Comparison of ENCODE assay signal across 8 cellular contexts in the genomic region with DNA sequence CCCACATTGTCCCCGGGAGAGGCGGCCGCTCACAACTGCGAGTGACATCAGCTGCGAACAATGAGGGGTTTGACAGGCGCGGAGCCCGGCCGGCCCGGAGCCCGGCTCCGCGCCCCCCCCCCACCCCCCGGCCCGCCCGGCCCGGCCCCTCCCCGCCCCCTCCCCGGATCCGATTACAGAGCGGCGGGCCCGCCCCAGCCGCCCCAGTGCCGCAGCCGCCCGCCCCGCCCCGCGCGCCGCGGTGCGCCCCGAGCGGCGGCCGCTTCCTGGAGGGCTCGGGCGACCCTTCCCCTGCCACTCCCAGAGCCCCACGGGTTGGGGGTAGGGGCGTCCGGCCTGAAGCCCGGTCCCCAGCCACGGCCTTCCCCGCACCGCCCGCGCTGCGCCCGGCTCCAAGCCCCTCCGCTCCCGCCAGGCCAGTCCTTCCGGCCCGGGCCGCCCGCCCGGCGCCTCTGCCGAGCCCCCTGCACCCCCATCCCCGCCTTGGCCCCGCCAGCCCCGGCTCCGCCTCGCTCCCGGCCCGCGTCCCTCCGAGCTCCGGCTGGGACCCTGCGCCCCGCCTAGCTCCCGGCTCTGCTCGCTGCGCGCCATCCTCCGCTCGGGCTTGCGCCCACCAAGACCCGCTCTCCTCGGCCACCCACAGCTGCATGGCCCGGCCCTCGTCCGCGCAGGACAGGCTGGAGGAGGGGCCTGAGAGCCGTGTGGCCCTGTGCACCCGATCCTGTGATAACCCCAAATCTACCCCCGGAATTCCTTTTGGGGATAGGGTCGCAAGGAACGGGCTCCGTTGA. TPM values are rescaled to one million over a fixed set of nuclear protein-coding genes. Genes with fewer than 3 reads are reported as not detected.
A peak's percentile ranks its signal among the peaks of the same experiment; 100 is the strongest.
DNase-seq lines count a peak whose midpoint lies in the region; ATAC-seq and TF ChIP-seq lines count a peak whose summit lies in the region.

A gene (minus strand): TSS at position 71 of the 791 bp plus-strand sequence. CDS start 6,214 bp downstream, outside the sequence.

- TF ChIP-seq CTCF in AG04449 (IDR thresholded peaks at IDR 0.05; ENCODE audit: insufficient read depth, low read length, missing control alignments) = no peak
- no peak for TF ChIP-seq CTCF in activated CD8-positive, alpha-beta T cell treated with anti-CD3 and anti-CD28 coated beads for 36 hours (IDR thresholded peaks at IDR 0.05)
- no peak for TF ChIP-seq CTCF in epithelial cell of esophagus (IDR thresholded peaks at IDR 0.05; ENCODE audit: insufficient read depth, low read depth, low read length, missing control alignments)
- TF ChIP-seq CTCF in mesothelial cell of epicardium (IDR thresholded peaks at IDR 0.05; ENCODE audit: unreplicated experiment) = no peak

- H3K4me3 Mint-ChIP-seq in IgD-negative memory B cell = peak within 1 kb of the TSS; percentile 67 to 95 (median 90)
- peak within 1 kb of the TSS; percentile 72 for H3K4me3 Mint-ChIP-seq in activated CD8-positive, alpha-beta T cell treated with anti-CD3 and anti-CD28 coated beads for 36 hours
- H3K4me3 Mint-ChIP-seq in mesothelial cell of epicardium = peak within 1 kb of the TSS; percentile 86

- ATAC-seq in GM18520 (IDR thresholded peaks at IDR 0.05; ENCODE audit: unreplicated experiment) = peak; percentile 43
- ATAC-seq in activated CD8-positive, alpha-beta T cell treated with anti-CD3 and anti-CD28 coated beads for 36 hours = peak; percentile 68

- CTCF ChIA-PET in AG04449 (lab: Yijun Ruan, JAX) = interaction anchor here (1.3 to 4.5 kb wide), 5 partner anchors 13 to 31 kb away, joined by 3 to 32 read pairs (median 5); a partner anchor contains a TSS
- CTCF ChIA-PET in activated CD8-positive, alpha-beta T cell treated with anti-CD3 and anti-CD28 coated beads for 36 hours (lab: Charles Lee) = interaction anchor here (1.7 to 3.3 kb wide), 2 partner anchors 15 to 26 kb away, joined by 6 to 14 read pairs; a partner anchor contains a TSS

- POLR2A ChIA-PET in AG04449 (lab: Yijun Ruan, JAX) = interaction anchor here (0.5 to 2.9 kb wide), 4 partner anchors 15 to 573 kb away, joined by 3 to 10 read pairs (median 4); a partner anchor contains a TSS
- POLR2A ChIA-PET in activated CD8-positive, alpha-beta T cell treated with anti-CD3 and anti-CD28 coated beads for 36 hours (lab: Charles Lee) = interaction anchor here (0.9 kb wide), 1 partner anchor 25 kb away, joined by 10 read pairs; no protein-coding TSS in a partner anchor

- H3K9me3 Mint-ChIP-seq in IgD-negative memory B cell = no peaks in the 10 kb centered on the region
- no peaks in the 10 kb centered on the region for H3K9me3 Mint-ChIP-seq in activated CD8-positive, alpha-beta T cell treated with anti-CD3 and anti-CD28 coated beads for 36 hours
- no peaks in the 10 kb centered on the region for H3K9me3 Mint-ChIP-seq in mesothelial cell of epicardium

- intact Hi-C loops in activated CD8-positive, alpha-beta T cell treated with anti-CD3 and anti-CD28 coated beads for 36 hours (cut with micrococcal nuclease) = no loop called here

- H3K27ac ChIP-seq in temporal lobe (ENCODE audit: low read depth, low read length) = peak within 1 kb of the TSS; percentile 97

- H3K36me3 Mint-ChIP-seq in IgD-negative memory B cell (no peaks in the 10 kb centered on the region), mesothelial cell of epicardium (no peaks in the 10 kb centered on the region)
- H3K36me3 Mint-ChIP-seq in activated CD8-positive, alpha-beta T cell treated with anti-CD3 and anti-CD28 coated beads for 36 hours (ENCODE audit: low read depth) = peaks cover 2% of the 10 kb centered on the region

- H3K4me3 ChIP-seq in AG04449 (ENCODE audit: low read depth, low read length) (peak within 1 kb of the TSS; percentile 80), epithelial cell of esophagus (ENCODE audit: low read length) (peak within 1 kb of the TSS; percentile 63)

- no peak for DNase-seq in AG04449 (ENCODE audit: low read depth, low spot score)
- no peak for DNase-seq in activated CD8-positive, alpha-beta T cell treated with anti-CD3 and anti-CD28 coated beads for 36 hours
- peak; percentile 31 for DNase-seq in epithelial cell of esophagus (ENCODE audit: low read depth)
- peak in 1 of 2 experiments; percentile 70 for DNase-seq in mesothelial cell of epicardium (ENCODE audit: low spot score in 2 of 2, unreplicated experiment in 2 of 2)
- no peak for DNase-seq in DMS153 (lab: John Stamatoyannopoulos, UW)

- H3K27me3 Mint-ChIP-seq in IgD-negative memory B cell = no peaks in the 10 kb centered on the region
- H3K27me3 Mint-ChIP-seq in activated CD8-positive, alpha-beta T cell treated with anti-CD3 and anti-CD28 coated beads for 36 hours = no peaks in the 10 kb centered on the region
- H3K27me3 Mint-ChIP-seq in mesothelial cell of epicardium (ENCODE audit: low read depth) = no peaks in the 10 kb centered on the region

- peak within 1 kb of the TSS in 2 of 3 donors; percentile 59 to 62 for H3K27ac Mint-ChIP-seq in IgD-negative memory B cell
- H3K27ac Mint-ChIP-seq in activated CD8-positive, alpha-beta T cell treated with anti-CD3 and anti-CD28 coated beads for 36 hours = peak within 1 kb of the TSS; percentile 11
- peak within 1 kb of the TSS; percentile 85 for H3K27ac Mint-ChIP-seq in mesothelial cell of epicardium

- H3K4me1 Mint-ChIP-seq in IgD-negative memory B cell (peaks cover 5 to 12% (median 11%) of the 10 kb centered on the region in 3 donors), mesothelial cell of epicardium (peaks cover 36% of the 10 kb centered on the region)
- H3K4me1 Mint-ChIP-seq in activated CD8-positive, alpha-beta T cell treated with anti-CD3 and anti-CD28 coated beads for 36 hours (ENCODE audit: low read depth) = peaks cover 16% of the 10 kb centered on the region

RNA-seq across cellular contexts. Expression of the gene that starts here (rescaled TPM):
- polyA plus RNA-seq in IgD-negative memory B cell = 13.9 TPM
- 1 to 10 TPM; 8.4 to 9.6 TPM for total RNA-seq in activated CD8-positive, alpha-beta T cell treated with anti-CD3 and anti-CD28 coated beads for 36 hours
- total RNA-seq in mesothelial cell of epicardium (58.3 to 62.0 TPM (median 59.8 TPM) in 3 replicates), temporal lobe (32.5 TPM)

Comparison
In these comparisons a context has a peak if more than half of its experiments do, and no peak if none do; other contexts are left out.
1. H3K27ac Mint-ChIP-seq: peak in every context shown above with its lines; median percentile 85 in mesothelial cell of epicardium; 60 in IgD-negative memory B cell; 11 in activated CD8-positive, alpha-beta T cell treated with anti-CD3 and anti-CD28 coated beads for 36 hours.